In genomic region chr14:24322672-24323071, GRCh38 we compare ENCODE assay signal across 1 cellular context.
TF ChIP-seq lines count a peak whose summit lies in the region.

No MANE protein-coding gene starts in this region.

TF ChIP-seq in H1, 55 proteins besides CTCF, POLR2A, EP300 and RAD21:
- TF ChIP-seq RXRA (IDR thresholded peaks at IDR 0.05; ENCODE audit: insufficient read depth, low read depth, low read length) (no peak), ASH2L (IDR thresholded peaks at IDR 0.05; ENCODE audit: low read length) (no peak), CBX8 (IDR thresholded peaks at IDR 0.05; ENCODE audit: borderline replicate concordance, low read depth, low read length) (no peak), HDAC6 (IDR thresholded peaks at IDR 0.05; ENCODE audit: low read depth, low read length) (no peak), KDM4A (IDR thresholded peaks at IDR 0.05; ENCODE audit: low read depth, low read length, severe bottlenecking) (no peak), TCF12 (IDR thresholded peaks at IDR 0.05; ENCODE audit: low read depth, low read length) (no peak), SP2 (IDR thresholded peaks at IDR 0.05; ENCODE audit: low read length) (no peak), SIN3A (conservative IDR thresholded peaks at IDR 0.05 in 1 of 2, IDR thresholded peaks at IDR 0.05 in 1 of 2; ENCODE audit: low read depth in 1 of 2, low read length in 2 of 2) (no peak), ZNF274 (IDR thresholded peaks at IDR 0.05; ENCODE audit: borderline replicate concordance, extremely low read depth, low read length) (no peak), SP4 (IDR thresholded peaks at IDR 0.05; ENCODE audit: low read length) (no peak), KDM5A (IDR thresholded peaks at IDR 0.05; ENCODE audit: low read length) (no peak), POLR2AphosphoS5 (IDR thresholded peaks at IDR 0.05; ENCODE audit: low read depth, low read length) (no peak), CHD1 (IDR thresholded peaks at IDR 0.05; ENCODE audit: low read depth, low read length) (no peak)
TF ChIP-seq in H1: peak in this region for 0.
